8 cellular contexts compared by ENCODE assay signal in the genomic region with DNA sequence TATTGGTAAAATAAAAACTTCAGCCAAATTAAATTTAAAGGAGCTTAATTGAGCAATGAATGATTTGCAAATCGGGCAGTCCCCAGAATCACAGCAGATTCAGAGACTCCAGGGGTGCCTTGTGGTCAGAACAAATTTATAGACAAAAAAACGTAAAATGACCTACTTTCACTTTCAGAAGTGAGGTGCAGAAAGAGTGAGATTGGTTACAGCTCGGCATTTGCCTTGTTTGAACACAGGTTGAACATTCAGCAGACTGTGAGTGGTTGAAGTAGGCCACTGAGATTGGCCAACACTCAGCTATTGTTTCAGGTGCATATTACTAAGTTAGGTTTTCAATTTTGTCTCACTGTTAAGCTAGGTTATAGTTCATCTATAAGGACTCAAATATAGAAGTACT.
DNase-seq lines count a peak whose midpoint lies in the region; ATAC-seq and TF ChIP-seq lines count a peak whose summit lies in the region.

No MANE protein-coding gene starts in this region.

- intact Hi-C loops in gastrocnemius medialis (cut with DNase I; ENCODE audit: low total_unique reads) = no loop called here

- ATAC-seq in gastrocnemius medialis = peak in 1 of 2 donors; percentile 71
- no peak for ATAC-seq in HG03097 (IDR thresholded peaks at IDR 0.05; ENCODE audit: low FRiP score, unreplicated experiment)
- no peak for ATAC-seq in GM18498 (IDR thresholded peaks at IDR 0.05; ENCODE audit: unreplicated experiment)

- no peaks in the 10 kb centered on the region for H3K27me3 ChIP-seq in gastrocnemius medialis

- in situ Hi-C loops in gastrocnemius medialis (cut with MboI; ENCODE audit: low sequenced_read_pairs in 4 of 4) = no loop called here
- in situ Hi-C loops in GM13977 (cut with MboI; ENCODE audit: low pct_unique_long_range_greater_than_20kb, low sequenced_read_pairs, unreplicated experiment) = no loop called here

- no peak for TF ChIP-seq CTCF in GM12865 (IDR thresholded peaks at IDR 0.05; ENCODE audit: insufficient read depth, low read depth, low read length, missing control alignments)
- no peak for TF ChIP-seq CTCF in WI38 (IDR thresholded peaks at IDR 0.05; ENCODE audit: low read depth, low read length)
- TF ChIP-seq CTCF in fibroblast of the aortic adventitia (IDR thresholded peaks at IDR 0.05; ENCODE audit: insufficient read depth, low read length) = no peak
- no peak for TF ChIP-seq CTCF in gastrocnemius medialis (IDR thresholded peaks at IDR 0.05 in 4 of 5, conservative IDR thresholded peaks at IDR 0.05 in 1 of 5)
- TF ChIP-seq CTCF in GM13977 (IDR thresholded peaks at IDR 0.05; ENCODE audit: extremely low read depth, insufficient read depth, missing control alignments) = no peak

- peak; percentile 50 for DNase-seq in GM12865 (ENCODE audit: low read depth)
- DNase-seq in fibroblast of the aortic adventitia (ENCODE audit: low read depth) = peak; percentile 54
- DNase-seq in gastrocnemius medialis = no peak
- DNase-seq in GM13977 (ENCODE audit: low spot score) = no peak
- DNase-seq in GF-D8 (lab: John Stamatoyannopoulos, UW) = no peak

- H3K9me3 ChIP-seq in gastrocnemius medialis = no peaks in the 10 kb centered on the region

- no peak overlapping the region for H3K4me3 ChIP-seq in GM12865 (ENCODE audit: low read depth, low read length)
- peak overlapping the region; percentile 52 for H3K4me3 ChIP-seq in WI38 (ENCODE audit: low read depth, low read length)
- H3K4me3 ChIP-seq in fibroblast of the aortic adventitia (ENCODE audit: low read depth, low read length) = peak overlapping the region; percentile 31
- peak overlapping the region; percentile 2 to 28 (median 14) for H3K4me3 ChIP-seq in gastrocnemius medialis

- peaks cover 0 to 9% of the 10 kb centered on the region in 2 donors for H3K4me1 ChIP-seq in gastrocnemius medialis

- no peaks in the 10 kb centered on the region for H3K36me3 ChIP-seq in gastrocnemius medialis

- TF ChIP-seq POLR2A in gastrocnemius medialis (IDR thresholded peaks at IDR 0.05) = no peak

- H3K27ac ChIP-seq in gastrocnemius medialis = peak overlapping the region; percentile 5 to 65 (median 28)

Comparison
In these comparisons a context has a peak if more than half of its experiments do, and no peak if none do; other contexts are left out.
1. DNase-seq: peak in GM12865 (single experiment) and fibroblast of the aortic adventitia (single experiment); none in gastrocnemius medialis (0 of 2), GM13977 (single experiment) and GF-D8 (single experiment).